In genomic region chr10:87927091-87927490, GRCh38 we compare ENCODE assay signal across 18 cellular contexts.
A peak's percentile ranks its signal among the peaks of the same experiment; 100 is the strongest.
DNase-seq lines count a peak whose midpoint lies in the region; ATAC-seq, FAIRE-seq and TF ChIP-seq lines count a peak whose summit lies in the region.
"Had no signal": no experiment of that assay in that cellular context is flagged by ENCODE, and none has a peak within 500 bp of the region (broad histone marks: within the 10 kb centered on the region; RNA-seq: fewer than 3 reads in every experiment).

No MANE protein-coding gene starts in this region.

- H3K27me3 Mint-ChIP-seq in WTC11 (ENCODE audit: low read depth): no peaks in the 10 kb centered on the region
- H3K27me3 Mint-ChIP-seq: activated naive CD8-positive, alpha-beta T cell treated with anti-CD3 and anti-CD28 coated beads for 36 hours; stimulated activated naive CD8-positive, alpha-beta T cell treated with anti-CD3 and anti-CD28 coated beads, Interleukin-15, Interleukin-2, amounts not matched to agents 100 ng/mL and 50 ng/mL, for 24 hours had no signal

- H3K27ac ChIP-seq in A673 (ENCODE audit: low read depth, low read length, poor library complexity, severe bottlenecking) (peak overlapping the region; percentile 83), GM23248 (no peak overlapping the region), kidney (ENCODE audit: low read depth in 2 of 2, low read length in 2 of 2) (no peak overlapping the region), neuronal stem cell (replicated peaks; ENCODE audit: low read length) (no peak overlapping the region)
- H3K27ac ChIP-seq: colonic mucosa, lower lobe of right lung, neural progenitor cell had no signal

- no peak overlapping the region for H2AK5ac ChIP-seq in neuronal stem cell (ENCODE audit: low read depth, low read length)

- peaks cover 3% of the 10 kb centered on the region; the same call in 1 of the 2 replicates for H3K36me3 Mint-ChIP-seq in WTC11

- no TSS peak for BruUV-seq in A673 (replicated peaks; lab: Mats Ljungman, UMichigan)

- no peak overlapping the region for H2BK120ac ChIP-seq in neuronal stem cell (ENCODE audit: low read depth, low read length)

- no peak overlapping the region for H4K8ac ChIP-seq in neuronal stem cell (ENCODE audit: low read depth, low read length)

- no peaks in the 10 kb centered on the region for H3K79me1 ChIP-seq in neuronal stem cell (ENCODE audit: low read depth, low read length)

- H3K9me3 Mint-ChIP-seq in WTC11: no peaks in the 10 kb centered on the region
- H3K9me3 Mint-ChIP-seq: stimulated activated naive CD8-positive, alpha-beta T cell treated with anti-CD3 and anti-CD28 coated beads, Interleukin-15, Interleukin-2, amounts not matched to agents 100 ng/mL and 50 ng/mL, for 24 hours had no signal

- H3K27ac Mint-ChIP-seq in WTC11: peak overlapping the region; percentile 25; the same call in 1 of the 2 replicates
- H3K27ac Mint-ChIP-seq: activated naive CD8-positive, alpha-beta T cell treated with anti-CD3 and anti-CD28 coated beads for 36 hours; neural progenitor cell; stimulated activated naive CD8-positive, alpha-beta T cell treated with anti-CD3 and anti-CD28 coated beads, Interleukin-15, Interleukin-2, amounts not matched to agents 100 ng/mL and 50 ng/mL, for 24 hours had no signal

- H3K4me3 Mint-ChIP-seq in WTC11: no peak overlapping the region
- H3K4me3 Mint-ChIP-seq: activated naive CD8-positive, alpha-beta T cell treated with anti-CD3 and anti-CD28 coated beads for 36 hours; neural progenitor cell; stimulated activated naive CD8-positive, alpha-beta T cell treated with anti-CD3 and anti-CD28 coated beads, Interleukin-15, Interleukin-2, amounts not matched to agents 100 ng/mL and 50 ng/mL, for 24 hours had no signal

- in situ Hi-C loops in GM23248 (cut with MboI): no loop called here

- H3K79me2 ChIP-seq in GM23248 (ENCODE audit: insufficient read depth): peaks cover 100% of the 10 kb centered on the region

- no peaks in the 10 kb centered on the region for H3K9me2 ChIP-seq in GM23248 (ENCODE audit: insufficient read depth)

- no peak overlapping the region for H3K23ac ChIP-seq in neuronal stem cell (ENCODE audit: low read depth, low read length, poor library complexity)

- H3K9me3 ChIP-seq in A673 (ENCODE audit: low read depth, low read length, poor library complexity, severe bottlenecking): no peaks in the 10 kb centered on the region
- no peaks in the 10 kb centered on the region for H3K9me3 ChIP-seq in GM23248 (ENCODE audit: low read depth)
- H3K9me3 ChIP-seq in kidney (ENCODE audit: control insufficient read depth in 1 of 2, low read length in 2 of 2): no peaks in the 10 kb centered on the region
- H3K9me3 ChIP-seq in neuronal stem cell (replicated peaks in 1 of 2; ENCODE audit: control insufficient read depth in 2 of 2, insufficient read depth in 1 of 2, low read depth in 1 of 2, low read length in 2 of 2): peaks cover 0 to 7% of the 10 kb centered on the region in 2 donors
- H3K9me3 ChIP-seq: colonic mucosa, lower lobe of right lung had no signal

- peaks cover 93% of the 10 kb centered on the region for H3K4me1 ChIP-seq in A673 (ENCODE audit: insufficient read depth, low read length, poor library complexity, severe bottlenecking)
- H3K4me1 ChIP-seq in GM23248 (ENCODE audit: insufficient read depth): peaks cover 58% of the 10 kb centered on the region
- no peaks in the 10 kb centered on the region for H3K4me1 ChIP-seq in kidney (ENCODE audit: control insufficient read depth in 1 of 2, insufficient read depth in 1 of 2, low read depth in 1 of 2, low read length in 2 of 2)
- H3K4me1 ChIP-seq in neuronal stem cell (ENCODE audit: control insufficient read depth in 2 of 2, insufficient read depth in 1 of 2, low read depth in 1 of 2, low read length in 2 of 2): peaks cover 0 to 9% of the 10 kb centered on the region in 2 donors
- H3K4me1 ChIP-seq: colonic mucosa, neural progenitor cell had no signal

- peak; percentile 33 for FAIRE-seq in kidney (lab: Jason Lieb, UNC)
- FAIRE-seq: D721Med had no signal

- POLR2A ChIA-PET in A673 (lab: Charles Lee; ENCODE audit: low non-redundant PET) (no interaction called here), WTC11 (lab: Charles Lee) (interaction anchor here (2.0 kb wide), 1 partner anchor 65 kb away, joined by 5 read pairs; no protein-coding TSS in a partner anchor)

- H3K14ac ChIP-seq in neuronal stem cell (ENCODE audit: low read length): no peak overlapping the region

- H3F3A ChIP-seq in GM23248 (ENCODE audit: insufficient read depth): peaks cover 24% of the 10 kb centered on the region

- H3K4ac ChIP-seq in neuronal stem cell (ENCODE audit: low read length): no peak overlapping the region

- 93% methylated on average over 2 of the region's 2 CpGs for WGBS in GM23248 (ENCODE audit: low coverage in 1 of 2, low lambda C conversion rate in 2 of 2, missing lambda C conversion rate in 2 of 2), 2 experiments
- WGBS in neuronal stem cell (ENCODE audit: extremely low coverage in 2 of 2, insufficient read length in 2 of 2, insufficient replicate concordance in 1 of 2), 2 donors: no CpG with 5 or more reads among the region's 2 CpGs

- no peaks in the 10 kb centered on the region for H3K27me3 ChIP-seq in A673 (replicated peaks; ENCODE audit: insufficient read depth, low read depth, low read length, poor library complexity)
- no peaks in the 10 kb centered on the region for H3K27me3 ChIP-seq in GM23248 (replicated peaks; ENCODE audit: insufficient read depth)
- no peaks in the 10 kb centered on the region for H3K27me3 ChIP-seq in neuronal stem cell (ENCODE audit: control insufficient read depth in 3 of 3, insufficient read depth in 3 of 3, low read depth in 1 of 3, low read length in 3 of 3)
- H3K27me3 ChIP-seq: colonic mucosa, neural progenitor cell had no signal

- CTCF ChIA-PET in A673 (lab: Charles Lee): no interaction called here
- CTCF ChIA-PET in WTC11 (lab: Charles Lee): no interaction called here

- H3K4me3 ChIP-seq in A673 (ENCODE audit: low read depth, low read length, poor library complexity, severe bottlenecking) (no peak overlapping the region), GM23248 (no peak overlapping the region; the same call in 1 of the 2 replicates), kidney (ENCODE audit: low read length in 2 of 2) (no peak overlapping the region), neuronal stem cell (ENCODE audit: low read length in 2 of 2) (no peak overlapping the region)
- H3K4me3 ChIP-seq: colonic mucosa, lower lobe of right lung, neural progenitor cell had no signal

- no peak overlapping the region for H2BK12ac ChIP-seq in neuronal stem cell (ENCODE audit: low read length)

- no peak overlapping the region for H4K91ac ChIP-seq in neuronal stem cell (ENCODE audit: low read depth, low read length, poor library complexity)

- no peak overlapping the region for H2BK5ac ChIP-seq in neuronal stem cell (ENCODE audit: low read length)

- no peak overlapping the region for H2BK15ac ChIP-seq in neuronal stem cell (ENCODE audit: low read length)

- peaks cover 34% of the 10 kb centered on the region for H4K20me1 ChIP-seq in GM23248 (ENCODE audit: insufficient read depth)

- peak overlapping the region; percentile 20 for H3K4me2 ChIP-seq in GM23248 (ENCODE audit: unreplicated experiment)
- H3K4me2 ChIP-seq in neuronal stem cell (ENCODE audit: insufficient read depth, low read length, poor library complexity, severe bottlenecking): no peak overlapping the region
- H3K4me2 ChIP-seq: neural progenitor cell had no signal

- peaks cover 64% of the 10 kb centered on the region for H3K4me1 Mint-ChIP-seq in WTC11

- H2AFZ ChIP-seq in GM23248 (no peak overlapping the region), neuronal stem cell (ENCODE audit: low read length) (no peak overlapping the region)
- H2AFZ ChIP-seq: neural progenitor cell had no signal

- no peaks in the 10 kb centered on the region for H3K36me3 ChIP-seq in A673 (ENCODE audit: insufficient read depth, low read length, poor library complexity, severe bottlenecking)
- H3K36me3 ChIP-seq in GM23248 (ENCODE audit: low read depth): peaks cover 10% of the 10 kb centered on the region; the same call in 1 of the 2 replicates
- H3K36me3 ChIP-seq in kidney (ENCODE audit: control insufficient read depth in 1 of 2, insufficient read depth in 2 of 2, low read length in 2 of 2): no peaks in the 10 kb centered on the region
- peaks cover 0 to 23% of the 10 kb centered on the region in 2 donors for H3K36me3 ChIP-seq in neuronal stem cell (replicated peaks in 1 of 2; ENCODE audit: control insufficient read depth in 2 of 2, insufficient read depth in 2 of 2, low read length in 2 of 2)
- H3K36me3 ChIP-seq: colonic mucosa, lower lobe of right lung, neural progenitor cell had no signal

- H3K18ac ChIP-seq in neuronal stem cell (ENCODE audit: low read length): no peak overlapping the region

- DNase-seq in A673 (ENCODE audit: low spot score) (peak; percentile 80), GM23248 (peak; percentile 20), WTC11 (ENCODE audit: low spot score) (no peak), kidney (no peak), NCI-H510A treated with DMSO at 0.1 percent for 48 hours (lab: John Stamatoyannopoulos, UW) (no peak), neuronal stem cell (ENCODE audit: low spot score) (no peak), HK-2 (ENCODE audit: unreplicated experiment) (no peak)
- DNase-seq: activated CD4-positive, alpha-beta T cell treated with anti-CD3 and anti-CD28 coated beads for 48 hours; activated naive CD8-positive, alpha-beta T cell treated with anti-CD3 and anti-CD28 coated beads for 36 hours; activated T-cell treated with anti-CD3 and anti-CD28 coated beads, Interleukin-2, amount 50 U/mL, for 1 hour; colonic mucosa; lower lobe of right lung; NCI-H1048; small intestine had no signal

- intact Hi-C loops in A673 (cut with micrococcal nuclease; ENCODE audit: unreplicated experiment): loop anchor here (5.0 kb wide), 1 partner anchor 60 kb away; no protein-coding TSS in a partner anchor
- intact Hi-C loops in kidney (cut with DNase I): no loop called here

- ATAC-seq in WTC11: no peak; the same call in 1 of the 2 replicates
- ATAC-seq in HG02870 (IDR thresholded peaks at IDR 0.05; ENCODE audit: unreplicated experiment): no peak
- ATAC-seq: lower lobe of right lung had no signal

- H3K9ac ChIP-seq in GM23248: no peak overlapping the region
- H3K9ac ChIP-seq in kidney (ENCODE audit: low read length in 2 of 2): no peak overlapping the region
- no peak overlapping the region for H3K9ac ChIP-seq in neuronal stem cell (ENCODE audit: low read depth, low read length, poor library complexity)
- H3K9ac ChIP-seq: neural progenitor cell had no signal

- TF ChIP-seq CTCF in A673 (conservative IDR thresholded peaks at IDR 0.05; ENCODE audit: low read depth, low read length) (no peak), WTC11 (IDR thresholded peaks at IDR 0.05) (no peak), kidney (IDR thresholded peaks at IDR 0.05; ENCODE audit: borderline replicate concordance, extremely low read depth, insufficient read depth) (no peak)

TF ChIP-seq in WTC11, 78 proteins besides CTCF, POLR2A, EP300 and RAD21 (continues in another document):
- TF ChIP-seq CREM (CRISPR knock-in tag; IDR thresholded peaks at IDR 0.05) (no peak), SP1 (CRISPR knock-in tag; conservative IDR thresholded peaks at IDR 0.05) (no peak)

Comparison
In these comparisons a context has a peak if more than half of its experiments do, and no peak if none do; other contexts are left out.
1. DNase-seq: peak in A673 (single experiment) and GM23248 (single experiment); none in WTC11 (single experiment), kidney (single experiment), NCI-H510A treated with DMSO at 0.1 percent for 48 hours (single experiment), neuronal stem cell (single experiment) and HK-2 (single experiment).